In genomic region chr16:1310832-1311200, GRCh38 we compare ENCODE assay signal across 9 cellular contexts. TPM values are rescaled to one million over a fixed set of nuclear protein-coding genes. Genes with fewer than 3 reads are reported as not detected.
DNase-seq lines count a peak whose midpoint lies in the region; ATAC-seq and TF ChIP-seq lines count a peak whose summit lies in the region.
"Had no signal": no experiment of that assay in that cellular context is flagged by ENCODE, and none has a peak within 500 bp of the region (broad histone marks: within the 10 kb centered on the region; RNA-seq: fewer than 3 reads in every experiment).

No MANE protein-coding gene starts in this region.

- H3K4me3 Mint-ChIP-seq in natural killer cell, result peak overlapping the region; percentile 96

- DNase-seq in dermis blood vessel endothelial cell (peak; percentile 41), natural killer cell (no peak), NCI-H774 (lab: John Stamatoyannopoulos, UW) (no peak), NCI-H2107 (lab: John Stamatoyannopoulos, UW) (no peak), mesenteric fat pad (ENCODE audit: low spot score) (no peak)

- peak overlapping the region; percentile 95 to 96 for H3K27ac Mint-ChIP-seq in natural killer cell

- intact Hi-C loops in natural killer cell (cut with micrococcal nuclease), result loop anchor here (2.0 kb wide), 1 partner anchor 20 kb away; no protein-coding TSS in a partner anchor

- H3K9me3 Mint-ChIP-seq in natural killer cell, result no peaks in the 10 kb centered on the region

- peaks cover 28 to 45% of the 10 kb centered on the region in 2 donors for H3K4me1 Mint-ChIP-seq in natural killer cell

- peak overlapping the region; percentile 90; the same call in 1 of the 2 replicates for H3K9ac ChIP-seq in ES-I3 (ENCODE audit: low read depth, low read length)

- H3K36me3 Mint-ChIP-seq in natural killer cell, result no peaks in the 10 kb centered on the region

- H3K9me3 ChIP-seq in ES-I3 (ENCODE audit: control insufficient read depth, insufficient read depth, low read length), result no peaks in the 10 kb centered on the region

- ATAC-seq in natural killer cell, result no peak
- ATAC-seq in HG02763 (IDR thresholded peaks at IDR 0.05; ENCODE audit: unreplicated experiment), result no peak

- peaks cover 5% of the 10 kb centered on the region; the same call in 1 of the 2 replicates for H3K4me1 ChIP-seq in ES-I3 (ENCODE audit: insufficient read depth, low read length)

- H3K36me3 ChIP-seq in ES-I3 (ENCODE audit: insufficient read depth, low read length), result peaks cover 9% of the 10 kb centered on the region

- H3K27me3 Mint-ChIP-seq in natural killer cell (ENCODE audit: low read depth in 2 of 2), result no peaks in the 10 kb centered on the region

- no peak for TF ChIP-seq CTCF in natural killer cell (IDR thresholded peaks at IDR 0.05)

TF ChIP-seq in PFSK-1, 5 proteins besides CTCF, POLR2A, EP300 and RAD21:
- 0 out of 2 replicates have a peak, but pooled peaks have one; percentile 38 for TF ChIP-seq POLR2AphosphoS5 (IDR thresholded peaks at IDR 0.05; ENCODE audit: low read depth, low read length)
- no peak for TF ChIP-seq REST (IDR thresholded peaks at IDR 0.05; ENCODE audit: insufficient read depth in 1 of 2, low read depth in 2 of 2, low read length in 2 of 2)
- TF ChIP-seq TAF1 (IDR thresholded peaks at IDR 0.05; ENCODE audit: borderline replicate concordance, insufficient read depth, low read length), result no peak
- TF ChIP-seq FOXP2 (optimal IDR thresholded peaks at IDR 0.05; ENCODE audit: borderline replicate concordance, extremely low read depth, extremely low read length, insufficient read depth), result no peak
TF ChIP-seq in PFSK-1: peak in this region for 1.

RNA-seq across cellular contexts. Expression of gene UBE2I, which starts 1.4 kb away (rescaled TPM):
- polyA plus RNA-seq in PFSK-1 (2012; ENCODE audit: insufficient read length, low read depth), result 203 TPM
- total RNA-seq in dermis blood vessel endothelial cell (58.7 and 77.9 TPM in 2 replicates), natural killer cell (100 to 1,000 TPM; 367 to 412 (median 383) TPM), mesenteric fat pad (91.9 TPM)

RNA-seq across cellular contexts. Expression of gene BAIAP3, which starts 22.6 kb away (rescaled TPM):
- 4.9 TPM for polyA plus RNA-seq in PFSK-1 (2012; ENCODE audit: insufficient read length, low read depth)
- total RNA-seq in dermis blood vessel endothelial cell, result 1.3 and 1.4 TPM in 2 replicates
- total RNA-seq in natural killer cell, result 10 to 100 TPM; 17.7 to 21.7 (median 19.9) TPM
- 1.3 TPM for total RNA-seq in mesenteric fat pad

RNA-seq across cellular contexts. Expression of gene TSR3, which starts 40.9 kb away (rescaled TPM):
- polyA plus RNA-seq in PFSK-1 (2012; ENCODE audit: insufficient read length, low read depth), result 108 TPM
- total RNA-seq in dermis blood vessel endothelial cell (75.9 and 97.2 TPM in 2 replicates), natural killer cell (10 to 100 TPM; 29.4 to 34.7 (median 29.7) TPM), mesenteric fat pad (58.2 TPM)

RNA-seq across cellular contexts. Expression of gene GNPTG, which starts 40.9 kb away (rescaled TPM):
- 53.4 TPM for polyA plus RNA-seq in PFSK-1 (2012; ENCODE audit: insufficient read length, low read depth)
- total RNA-seq in dermis blood vessel endothelial cell (40.3 and 49.9 TPM in 2 replicates), natural killer cell (10 to 100 TPM; 58.7 to 65.9 (median 62.0) TPM), mesenteric fat pad (72.1 TPM)

RNA-seq across cellular contexts. Expression of gene TPSD1, which starts 54.9 kb away (rescaled TPM):
- polyA plus RNA-seq in PFSK-1 (2012; ENCODE audit: insufficient read length, low read depth), result not detected
- total RNA-seq in dermis blood vessel endothelial cell, result not detected in 2 replicates
- 1 to 10 TPM in 1 of 3 donors, not detected in 2; 3.2 TPM for total RNA-seq in natural killer cell
- not detected for total RNA-seq in mesenteric fat pad
- total RNA-seq: RPMI7951 had no signal
